Comparison of ENCODE assay signal across 8 cellular contexts in genomic region chr6:144343736-144344428, GRCh38. TPM values are rescaled to one million over a fixed set of nuclear protein-coding genes. Genes with fewer than 3 reads are reported as not detected.
DNase-seq lines count a peak whose midpoint lies in the region; ATAC-seq and TF ChIP-seq lines count a peak whose summit lies in the region.

No MANE protein-coding gene starts in this region.

- H3K4me3 Mint-ChIP-seq in MCF 10A (ENCODE audit: unreplicated experiment) (no peak overlapping the region), natural killer cell (peak overlapping the region; percentile 98)

- ATAC-seq in GM21825 (IDR thresholded peaks at IDR 0.05; ENCODE audit: unreplicated experiment) (peak; percentile 61), natural killer cell (peak; percentile 75 to 82 (median 79))

- intact Hi-C loops in MCF 10A (cut with micrococcal nuclease): loop anchor here (10.0 kb wide), 1 partner anchor 71 kb away; no protein-coding TSS in a partner anchor
- intact Hi-C loops in natural killer cell (cut with micrococcal nuclease): loop anchor here (1.0 to 5.0 kb wide), 5 partner anchors 10 to 127 kb away; no protein-coding TSS in a partner anchor

- no peaks in the 10 kb centered on the region for H4K20me1 ChIP-seq in MM.1S (ENCODE audit: insufficient read depth, low read length)

- POLR2A ChIA-PET in MCF 10A (lab: Yijun Ruan, JAX): interaction anchor here (0.6 to 1.0 kb wide), 3 partner anchors 41 to 79 kb away, joined by 3 read pairs; no protein-coding TSS in a partner anchor

- no peaks in the 10 kb centered on the region for H3K9me2 ChIP-seq in MM.1S (replicated peaks; ENCODE audit: insufficient read depth, low read length)

- peak overlapping the region; percentile 67 for H3K27ac ChIP-seq in MM.1S (ENCODE audit: low read length)

- in situ Hi-C loops in GM13977 (cut with MboI; ENCODE audit: low pct_unique_long_range_greater_than_20kb, low sequenced_read_pairs, unreplicated experiment): no loop called here

- TF ChIP-seq CTCF in GM13977 (IDR thresholded peaks at IDR 0.05; ENCODE audit: extremely low read depth, insufficient read depth, missing control alignments) (no peak), MM.1S (IDR thresholded peaks at IDR 0.05; ENCODE audit: low read length) (no peak), MCF 10A (IDR thresholded peaks at IDR 0.05; ENCODE audit: unreplicated experiment) (no peak), natural killer cell (IDR thresholded peaks at IDR 0.05) (no peak)

- no peaks in the 10 kb centered on the region for H3K9me3 ChIP-seq in MM.1S (replicated peaks; ENCODE audit: insufficient read depth, low read length)

- H3K4me1 ChIP-seq in MM.1S (ENCODE audit: low read length): peaks cover 22% of the 10 kb centered on the region

- no peaks in the 10 kb centered on the region for H3K27me3 ChIP-seq in MM.1S (replicated peaks; ENCODE audit: insufficient read depth, low read length)

- H3K4me3 ChIP-seq in MM.1S (ENCODE audit: low read length): peak overlapping the region; percentile 65

- H3K36me3 Mint-ChIP-seq in MCF 10A (ENCODE audit: insufficient read depth, unreplicated experiment) (peaks cover 16% of the 10 kb centered on the region), natural killer cell (peaks cover 5% of the 10 kb centered on the region)

- peaks cover 58% of the 10 kb centered on the region for H3K4me1 Mint-ChIP-seq in MCF 10A (ENCODE audit: insufficient read depth, unreplicated experiment)
- peaks cover 82 to 89% of the 10 kb centered on the region in 2 donors for H3K4me1 Mint-ChIP-seq in natural killer cell

- peaks cover 16% of the 10 kb centered on the region; the same call in 1 of the 2 replicates for H3F3A ChIP-seq in MM.1S (ENCODE audit: insufficient read depth, low read length)

- H3K36me3 ChIP-seq in MM.1S (replicated peaks; ENCODE audit: insufficient read depth, low read length): no peaks in the 10 kb centered on the region

- H3K9me3 Mint-ChIP-seq in MCF 10A (ENCODE audit: unreplicated experiment) (no peaks in the 10 kb centered on the region), natural killer cell (no peaks in the 10 kb centered on the region)

- CTCF ChIA-PET in MCF 10A (lab: Yijun Ruan, JAX): no interaction called here

- H3K27me3 Mint-ChIP-seq in MCF 10A (ENCODE audit: insufficient read depth, unreplicated experiment) (no peaks in the 10 kb centered on the region), natural killer cell (ENCODE audit: low read depth in 2 of 2) (no peaks in the 10 kb centered on the region)

- no TSS peak for BruUV-seq in MCF 10A (replicated peaks; lab: Mats Ljungman, UMichigan)

- H3K27ac Mint-ChIP-seq in MCF 10A (ENCODE audit: low read depth, unreplicated experiment) (peak overlapping the region; percentile 61), natural killer cell (peak overlapping the region; percentile 90 to 99)

- peaks cover 31% of the 10 kb centered on the region for H3K79me2 ChIP-seq in MM.1S (ENCODE audit: low read length)

- H2AFZ ChIP-seq in MM.1S (ENCODE audit: low read length): peak overlapping the region; percentile 17; the same call in 1 of the 2 replicates

- H3K9ac ChIP-seq in MM.1S (ENCODE audit: low read length): peak overlapping the region; percentile 55; the same call in 1 of the 2 replicates

- DNase-seq in GM13977 (ENCODE audit: low spot score) (peak; percentile 27), MM.1S (peak; percentile 46), MCF 10A (ENCODE audit: unreplicated experiment) (no peak), natural killer cell (peak; percentile 44), NCI-H774 (lab: John Stamatoyannopoulos, UW) (no peak), islet precursor cell (no peak), NCI-H2029 treated with DMSO at 0.1 percent for 48 hours (lab: John Stamatoyannopoulos, UW) (no peak)

- peak overlapping the region; percentile 59 for H3K4me2 ChIP-seq in MM.1S (ENCODE audit: low read depth, low read length)

RNA-seq across cellular contexts. Expression of gene UTRN, which starts 58.7 kb away (rescaled TPM):
- total RNA-seq in MCF 10A (2022) (78.7 and 84.8 TPM in 2 replicates), natural killer cell (100 to 1,000 TPM; 584 to 715 (median 591) TPM)

Comparison
In these comparisons a context has a peak if more than half of its experiments do, and no peak if none do; other contexts are left out.
1. DNase-seq: peak in GM13977 (single experiment), MM.1S (single experiment) and natural killer cell (single experiment); none in MCF 10A (single experiment), NCI-H774 (single experiment), islet precursor cell (single experiment) and NCI-H2029 treated with DMSO at 0.1 percent for 48 hours (single experiment).